In the genomic region with DNA sequence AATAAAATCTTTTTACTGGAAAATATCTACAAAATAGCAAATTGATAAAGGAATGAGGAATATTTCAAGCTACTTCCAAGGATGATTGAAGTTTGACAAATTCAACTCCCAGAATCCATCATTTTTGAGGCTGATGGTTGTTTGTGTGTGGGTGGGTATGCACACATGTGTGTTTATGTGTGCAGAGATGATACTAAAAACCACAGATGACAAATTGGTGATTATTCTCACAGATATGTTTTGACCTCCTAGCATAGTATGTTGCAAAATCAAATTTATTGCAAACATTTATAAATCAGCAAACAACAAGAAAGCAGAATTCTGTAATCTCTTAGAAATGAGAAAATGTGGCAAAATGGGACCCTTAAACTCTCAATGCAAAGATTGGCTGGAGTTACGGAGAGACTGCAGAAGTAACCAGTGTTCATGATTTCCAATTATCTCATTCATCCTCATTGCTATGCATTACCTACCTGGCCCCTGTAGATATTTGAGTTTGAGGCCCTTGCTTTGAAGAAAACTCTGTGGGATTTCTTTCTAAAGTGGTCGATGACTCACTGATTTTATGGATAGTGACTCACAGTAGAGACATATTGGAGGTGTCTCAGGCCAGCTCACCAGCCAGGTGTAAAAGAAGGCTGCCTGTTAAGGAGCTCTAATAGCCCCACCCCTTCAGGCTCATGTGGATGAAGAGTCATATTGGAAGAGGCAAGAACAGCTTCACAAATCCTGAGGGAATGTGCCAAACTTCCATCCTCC, we compare ENCODE assay signal across 8 cellular contexts. TPM values are rescaled to one million over a fixed set of nuclear protein-coding genes. Genes with fewer than 3 reads are reported as not detected.
A peak's percentile ranks its signal among the peaks of the same experiment; 100 is the strongest.
DNase-seq lines count a peak whose midpoint lies in the region; ATAC-seq and TF ChIP-seq lines count a peak whose summit lies in the region.

No MANE protein-coding gene starts in this region.

- H3K23ac ChIP-seq in neuronal stem cell (ENCODE audit: low read depth, low read length, poor library complexity): no peak overlapping the region

- 92 to 95% methylated on average over 2 of the region's 2 CpGs for WGBS in heart right ventricle, 2 donors
- WGBS in neuronal stem cell (ENCODE audit: extremely low coverage in 2 of 2, insufficient read length in 2 of 2, insufficient replicate concordance in 1 of 2), 2 donors: no CpG with 5 or more reads among the region's 2 CpGs

- H4K20me1 ChIP-seq in GM23338 (replicated peaks; ENCODE audit: insufficient read depth): no peaks in the 10 kb centered on the region

- H3K4me1 ChIP-seq in GM23338 (ENCODE audit: insufficient read depth): 0 out of 2 replicates have a peak, but pooled peaks cover 7% of the 10 kb centered on the region
- peaks cover 0 to 30% (median 13%) of the 10 kb centered on the region in 9 donors for H3K4me1 ChIP-seq in heart right ventricle
- no peaks in the 10 kb centered on the region for H3K4me1 ChIP-seq in neuronal stem cell (ENCODE audit: control insufficient read depth in 2 of 2, insufficient read depth in 1 of 2, low read depth in 1 of 2, low read length in 2 of 2)

- no peak overlapping the region for H3K4me3 Mint-ChIP-seq in GM23338
- no peak overlapping the region for H3K4me3 Mint-ChIP-seq in T-cell
- H3K4me3 Mint-ChIP-seq in effector memory CD8-positive, alpha-beta T cell: no peak overlapping the region

- no peak overlapping the region for H2BK15ac ChIP-seq in neuronal stem cell (ENCODE audit: low read length)

- H3K27me3 ChIP-seq in GM23338 (ENCODE audit: insufficient read depth) (no peaks in the 10 kb centered on the region), heart right ventricle (no peaks in the 10 kb centered on the region), neuronal stem cell (ENCODE audit: control insufficient read depth in 3 of 3, insufficient read depth in 3 of 3, low read depth in 1 of 3, low read length in 3 of 3) (no peaks in the 10 kb centered on the region)

- no peaks in the 10 kb centered on the region for H3K79me2 ChIP-seq in GM23338 (replicated peaks; ENCODE audit: insufficient read depth)

- H2BK120ac ChIP-seq in neuronal stem cell (ENCODE audit: low read depth, low read length): no peak overlapping the region

- no peak for TF ChIP-seq CTCF in GM23338 (conservative IDR thresholded peaks at IDR 0.05; ENCODE audit: low read depth in 2 of 2)
- no peak for TF ChIP-seq CTCF in heart right ventricle (IDR thresholded peaks at IDR 0.05)
- TF ChIP-seq CTCF in GM13977 (IDR thresholded peaks at IDR 0.05; ENCODE audit: extremely low read depth, insufficient read depth, missing control alignments): no peak

- H2AFZ ChIP-seq in GM23338: no peak overlapping the region
- no peak overlapping the region for H2AFZ ChIP-seq in neuronal stem cell (ENCODE audit: low read length)

- no peak overlapping the region for H2AK5ac ChIP-seq in neuronal stem cell (ENCODE audit: low read depth, low read length)

- no peak overlapping the region for H2BK12ac ChIP-seq in neuronal stem cell (ENCODE audit: low read length)

- intact Hi-C loops in heart right ventricle (cut with DNase I): loop anchor here in 1 of 10 donors (5.0 kb wide), 2 partner anchors 41 to 101 kb away; no protein-coding TSS in a partner anchor

- H3K4me3 ChIP-seq in GM23338: no peak overlapping the region
- H3K4me3 ChIP-seq in heart right ventricle: no peak overlapping the region
- no peak overlapping the region for H3K4me3 ChIP-seq in neuronal stem cell (ENCODE audit: low read length in 2 of 2)

- H4K91ac ChIP-seq in neuronal stem cell (ENCODE audit: low read depth, low read length, poor library complexity): no peak overlapping the region

- H3K9me3 ChIP-seq in heart right ventricle (no peaks in the 10 kb centered on the region), neuronal stem cell (replicated peaks in 1 of 2; ENCODE audit: control insufficient read depth in 2 of 2, insufficient read depth in 1 of 2, low read depth in 1 of 2, low read length in 2 of 2) (no peaks in the 10 kb centered on the region)

- H3K27ac Mint-ChIP-seq in GM23338 (no peak overlapping the region), T-cell (peak overlapping the region; percentile 33 to 37)
- no peak overlapping the region for H3K27ac Mint-ChIP-seq in effector memory CD8-positive, alpha-beta T cell

- DNase-seq in GM23338 (ENCODE audit: low spot score) (peak; percentile 16), T-cell (peak in 2 of 34 experiments; percentile 5 to 21), heart right ventricle (no peak), neuronal stem cell (ENCODE audit: low spot score) (no peak), GM13977 (ENCODE audit: low spot score) (no peak)
- DNase-seq in effector memory CD8-positive, alpha-beta T cell: no peak
- peak; percentile 29 for DNase-seq in stimulated activated CD4-positive, alpha-beta T cell treated with anti-CD3 and anti-CD28 coated beads, Interleukin-2, amount 100 ng/mL, for 4 hours (ENCODE audit: low read depth)

- H3K9me3 Mint-ChIP-seq in GM23338 (no peaks in the 10 kb centered on the region; the same call in 2 of the 3 replicates), T-cell (no peaks in the 10 kb centered on the region)
- H3K9me3 Mint-ChIP-seq in effector memory CD8-positive, alpha-beta T cell: no peaks in the 10 kb centered on the region

- no peaks in the 10 kb centered on the region for H3K36me3 ChIP-seq in GM23338 (ENCODE audit: insufficient read depth)
- H3K36me3 ChIP-seq in heart right ventricle: no peaks in the 10 kb centered on the region
- no peaks in the 10 kb centered on the region for H3K36me3 ChIP-seq in neuronal stem cell (replicated peaks in 1 of 2; ENCODE audit: control insufficient read depth in 2 of 2, insufficient read depth in 2 of 2, low read length in 2 of 2)

- no peak overlapping the region for H3K18ac ChIP-seq in neuronal stem cell (ENCODE audit: low read length)

- no peak overlapping the region for H3K4ac ChIP-seq in neuronal stem cell (ENCODE audit: low read length)

- H3K36me3 Mint-ChIP-seq in GM23338 (ENCODE audit: low read depth): no peaks in the 10 kb centered on the region
- H3K36me3 Mint-ChIP-seq in T-cell: no peaks in the 10 kb centered on the region
- no peaks in the 10 kb centered on the region for H3K36me3 Mint-ChIP-seq in effector memory CD8-positive, alpha-beta T cell (ENCODE audit: insufficient read depth)

- in situ Hi-C loops in GM13977 (cut with MboI; ENCODE audit: low pct_unique_long_range_greater_than_20kb, low sequenced_read_pairs, unreplicated experiment): no loop called here

- H3K9me2 ChIP-seq in GM23338 (ENCODE audit: insufficient read depth): no peaks in the 10 kb centered on the region

- CTCF ChIA-PET in T-cell (lab: Charles Lee): interaction anchor here in 1 of 2 donors (0.6 kb wide), 1 partner anchor 25 kb away, joined by 3 read pairs; no protein-coding TSS in a partner anchor

- no peak overlapping the region for H3K27ac ChIP-seq in GM23338 (ENCODE audit: low read depth)
- no peak overlapping the region for H3K27ac ChIP-seq in heart right ventricle
- H3K27ac ChIP-seq in neuronal stem cell (replicated peaks; ENCODE audit: low read length): no peak overlapping the region

- no peak overlapping the region for H4K8ac ChIP-seq in neuronal stem cell (ENCODE audit: low read depth, low read length)

- ATAC-seq in GM23338 (peak; percentile 66), T-cell (replicated peaks in 1 of 4) (peak in 3 of 4 experiments; percentile 72 to 88 (median 84)), heart right ventricle (no peak), GM19328 (IDR thresholded peaks at IDR 0.05; ENCODE audit: unreplicated experiment) (no peak)
- peak; percentile 54 for ATAC-seq in effector memory CD8-positive, alpha-beta T cell (replicated peaks)

- H3K14ac ChIP-seq in neuronal stem cell (ENCODE audit: low read length): no peak overlapping the region

- no peak overlapping the region for H2BK5ac ChIP-seq in neuronal stem cell (ENCODE audit: low read length)

- no peak overlapping the region for H3K9ac ChIP-seq in neuronal stem cell (ENCODE audit: low read depth, low read length, poor library complexity)

- H3K27me3 Mint-ChIP-seq in GM23338 (ENCODE audit: insufficient read depth, low read depth, poor library complexity): peaks cover 2% of the 10 kb centered on the region
- no peaks in the 10 kb centered on the region for H3K27me3 Mint-ChIP-seq in T-cell
- H3K27me3 Mint-ChIP-seq in effector memory CD8-positive, alpha-beta T cell: no peaks in the 10 kb centered on the region

- POLR2A ChIA-PET in T-cell (lab: Charles Lee): no interaction called here

- H3K4me2 ChIP-seq in GM23338: no peak overlapping the region
- no peak overlapping the region for H3K4me2 ChIP-seq in neuronal stem cell (ENCODE audit: insufficient read depth, low read length, poor library complexity, severe bottlenecking)

- no peaks in the 10 kb centered on the region for H3F3A ChIP-seq in GM23338 (replicated peaks; ENCODE audit: low read depth)

- no peaks in the 10 kb centered on the region for H3K79me1 ChIP-seq in neuronal stem cell (ENCODE audit: low read depth, low read length)

- H3K4me1 Mint-ChIP-seq in GM23338: peaks cover 11% of the 10 kb centered on the region
- H3K4me1 Mint-ChIP-seq in T-cell: peaks cover 22 to 50% (median 43%) of the 10 kb centered on the region in 3 donors
- H3K4me1 Mint-ChIP-seq in effector memory CD8-positive, alpha-beta T cell (ENCODE audit: low read depth in 2 of 2): peaks cover 0 to 2% of the 10 kb centered on the region in 2 donors

TF ChIP-seq in GM23338, 12 proteins besides CTCF, POLR2A, EP300 and RAD21 (continues in another document):
- TF ChIP-seq STAT1 (IDR thresholded peaks at IDR 0.05; ENCODE audit: unreplicated experiment): no peak

RNA-seq across cellular contexts. Expression of a gene that starts 44.6 kb away (rescaled TPM):
- total RNA-seq in GM23338 (2014; rRNA removed; shearing (Covaris generic)): 0.54 and 1.2 TPM in 2 replicates
- polyA plus RNA-seq in GM23338 (2016; fragmentation: Nextera tagmentation; extraction: Ambion mirVana) (0.42 and 0.61 TPM in 2 replicates), heart right ventricle (under 1 TPM in 1 of 2 donors, not detected in 1; 0.01 TPM)
- total RNA-seq in T-cell (not detected), heart right ventricle (under 1 TPM in 5 of 10 donors, not detected in 5; 0.23 to 0.67 (median 0.44) TPM)
- not detected for polyA plus RNA-seq in neuronal stem cell (2013, experiment 1 of 2)
- 0.01 TPM for polyA plus RNA-seq in neuronal stem cell (2013, experiment 2 of 2)

Comparison
In these comparisons a context has a peak if more than half of its experiments do, and no peak if none do; other contexts are left out.
1. ATAC-seq: peak in GM23338 (single experiment), T-cell (3 of 4) and effector memory CD8-positive, alpha-beta T cell (single experiment); none in heart right ventricle (0 of 8) and GM19328 (single experiment).
2. DNase-seq: peak in GM23338 (single experiment) and stimulated activated CD4-positive, alpha-beta T cell treated with anti-CD3 and anti-CD28 coated beads, Interleukin-2, amount 100 ng/mL, for 4 hours (single experiment); none in effector memory CD8-positive, alpha-beta T cell (0 of 3), heart right ventricle (0 of 2), neuronal stem cell (single experiment) and GM13977 (single experiment).
3. H3K27ac Mint-ChIP-seq: peak in T-cell (2 of 2); none in GM23338 (single experiment) and effector memory CD8-positive, alpha-beta T cell (0 of 2).